ENCODE assay signal across 18 cellular contexts in genomic region chr4:66704243-66704642, GRCh38.
DNase-seq lines count a peak whose midpoint lies in the region; ATAC-seq and TF ChIP-seq lines count a peak whose summit lies in the region.
"Had no signal": no experiment of that assay in that cellular context is flagged by ENCODE, and none has a peak within 500 bp of the region (broad histone marks: within the 10 kb centered on the region; RNA-seq: fewer than 3 reads in every experiment).

No MANE protein-coding gene starts in this region.

- H3K27ac Mint-ChIP-seq in T-helper 2 cell treated with Interferon-gamma antibody and Interleukin-4, amounts not matched to agents 5 μg/mL and 100 μg/mL, for 36 hours, result no peak overlapping the region
- H3K27ac Mint-ChIP-seq: CD4-positive, CD25-positive, alpha-beta regulatory T cell; CD8-positive, alpha-beta memory T cell; H9 had no signal

- H3K27ac ChIP-seq in RWPE2 (ENCODE audit: poor library complexity, severe bottlenecking) (no peak overlapping the region), GM23248 (no peak overlapping the region)

- H3K36me3 ChIP-seq in RWPE2 (ENCODE audit: low read depth), result no peaks in the 10 kb centered on the region
- H3K36me3 ChIP-seq in GM23248 (ENCODE audit: low read depth), result no peaks in the 10 kb centered on the region
- H3K36me3 ChIP-seq: BE2C had no signal

- H2AFZ ChIP-seq in GM23248, result no peak overlapping the region

- no peaks in the 10 kb centered on the region for H3K79me2 ChIP-seq in GM23248 (ENCODE audit: insufficient read depth)

- no peaks in the 10 kb centered on the region for H3K9me3 Mint-ChIP-seq in T-helper 2 cell treated with Interferon-gamma antibody and Interleukin-4, amounts not matched to agents 5 μg/mL and 100 μg/mL, for 36 hours
- H3K9me3 Mint-ChIP-seq: H9 had no signal

- WGBS in GM23248 (ENCODE audit: low coverage in 1 of 2, low lambda C conversion rate in 2 of 2, missing lambda C conversion rate in 2 of 2), 2 experiments, result 28 to 38% methylated on average over 2 of the region's 2 CpGs

- no peaks in the 10 kb centered on the region for H3F3A ChIP-seq in GM23248 (ENCODE audit: insufficient read depth)

- no peak overlapping the region for H3K4me2 ChIP-seq in GM23248 (ENCODE audit: unreplicated experiment)

- no peaks in the 10 kb centered on the region for H4K20me1 ChIP-seq in GM23248 (ENCODE audit: insufficient read depth)

- no peaks in the 10 kb centered on the region for H3K9me2 ChIP-seq in GM23248 (ENCODE audit: insufficient read depth)

- no peaks in the 10 kb centered on the region for H3K9me3 ChIP-seq in RWPE2 (ENCODE audit: severe bottlenecking)
- no peaks in the 10 kb centered on the region for H3K9me3 ChIP-seq in GM23248 (ENCODE audit: low read depth)
- H3K9me3 ChIP-seq: BE2C had no signal

- peak; percentile 63 for ATAC-seq in RWPE2 (ENCODE audit: low read depth)
- ATAC-seq in GM19035 (IDR thresholded peaks at IDR 0.05; ENCODE audit: unreplicated experiment), result no peak

- H3K9ac ChIP-seq in GM23248, result no peak overlapping the region

- H3K4me3 ChIP-seq in RWPE2 (ENCODE audit: severe bottlenecking), result no peak overlapping the region
- no peak overlapping the region for H3K4me3 ChIP-seq in epithelial cell of esophagus (ENCODE audit: low read length)
- H3K4me3 ChIP-seq in GM23248, result no peak overlapping the region

- H3K4me1 Mint-ChIP-seq in T-helper 2 cell treated with Interferon-gamma antibody and Interleukin-4, amounts not matched to agents 5 μg/mL and 100 μg/mL, for 36 hours (ENCODE audit: low read depth), result no peaks in the 10 kb centered on the region
- H3K4me1 Mint-ChIP-seq: CD4-positive, CD25-positive, alpha-beta regulatory T cell; CD8-positive, alpha-beta memory T cell; H9 had no signal

- no peak overlapping the region for H3K4me3 Mint-ChIP-seq in T-helper 2 cell treated with Interferon-gamma antibody and Interleukin-4, amounts not matched to agents 5 μg/mL and 100 μg/mL, for 36 hours
- H3K4me3 Mint-ChIP-seq: CD4-positive, CD25-positive, alpha-beta regulatory T cell; CD8-positive, alpha-beta memory T cell; H9 had no signal

- TF ChIP-seq CTCF in RWPE2 (IDR thresholded peaks at IDR 0.05; ENCODE audit: poor library complexity, severe bottlenecking) (no peak), epithelial cell of esophagus (IDR thresholded peaks at IDR 0.05; ENCODE audit: insufficient read depth, low read depth, low read length, missing control alignments) (no peak)

- no peaks in the 10 kb centered on the region for H3K36me3 Mint-ChIP-seq in T-helper 2 cell treated with Interferon-gamma antibody and Interleukin-4, amounts not matched to agents 5 μg/mL and 100 μg/mL, for 36 hours (ENCODE audit: low read depth)
- H3K36me3 Mint-ChIP-seq: CD8-positive, alpha-beta memory T cell had no signal

- in situ Hi-C loops in GM23248 (cut with MboI), result no loop called here

- peak; percentile 13 for DNase-seq in HT1080 (ENCODE audit: low read depth)
- DNase-seq in RWPE2 (ENCODE audit: low spot score), result no peak
- DNase-seq in epithelial cell of esophagus (ENCODE audit: low read depth), result peak; percentile 56
- no peak for DNase-seq in GM23248
- no peak for DNase-seq in T-helper 2 cell treated with Interferon-gamma antibody and Interleukin-4, amounts not matched to agents 5 μg/mL and 100 μg/mL, for 36 hours (ENCODE audit: low spot score)
- DNase-seq: ACHN; BE2C; C1 segment of cervical spinal cord; CD4-positive, CD25-positive, alpha-beta regulatory T cell; CD8-positive, alpha-beta memory T cell; COR-L47; DMS 273 treated with DMSO at 0.1 percent for 48 hours; DMS53; DND-41; EL; GDM1; H9 had no signal

- H3K27me3 ChIP-seq in RWPE2 (ENCODE audit: insufficient read depth, poor library complexity, severe bottlenecking), result no peaks in the 10 kb centered on the region
- H3K27me3 ChIP-seq in GM23248 (replicated peaks; ENCODE audit: insufficient read depth), result no peaks in the 10 kb centered on the region
- H3K27me3 ChIP-seq: BE2C had no signal

- H3K27me3 Mint-ChIP-seq in T-helper 2 cell treated with Interferon-gamma antibody and Interleukin-4, amounts not matched to agents 5 μg/mL and 100 μg/mL, for 36 hours (ENCODE audit: low read depth), result no peaks in the 10 kb centered on the region
- H3K27me3 Mint-ChIP-seq: CD4-positive, CD25-positive, alpha-beta regulatory T cell; CD8-positive, alpha-beta memory T cell had no signal

- H3K4me1 ChIP-seq in RWPE2 (ENCODE audit: insufficient read depth, poor library complexity, severe bottlenecking), result no peaks in the 10 kb centered on the region
- no peaks in the 10 kb centered on the region for H3K4me1 ChIP-seq in GM23248 (ENCODE audit: insufficient read depth)
- H3K4me1 ChIP-seq: BE2C had no signal

Comparison
In these comparisons a context has a peak if more than half of its experiments do, and no peak if none do; other contexts are left out.
1. DNase-seq: peak in HT1080 (single experiment) and epithelial cell of esophagus (single experiment); none in RWPE2 (single experiment), GM23248 (single experiment) and T-helper 2 cell treated with Interferon-gamma antibody and Interleukin-4, amounts not matched to agents 5 μg/mL and 100 μg/mL, for 36 hours (single experiment).